ENCODE assay signal across 10 cellular contexts in genomic region chr17:68601565-68602266, GRCh38. TPM values are rescaled to one million over a fixed set of nuclear protein-coding genes. Genes with fewer than 3 reads are reported as not detected.
A peak's percentile ranks its signal among the peaks of the same experiment; 100 is the strongest.
DNase-seq lines count a peak whose midpoint lies in the region; ATAC-seq and TF ChIP-seq lines count a peak whose summit lies in the region.
"Had no signal": no experiment of that assay in that cellular context is flagged by ENCODE, and none has a peak within 500 bp of the region (broad histone marks: within the 10 kb centered on the region; RNA-seq: fewer than 3 reads in every experiment).

No MANE protein-coding gene starts in this region.

- TF ChIP-seq POLR2A in esophagus muscularis mucosa (IDR thresholded peaks at IDR 0.05; ENCODE audit: low read depth) (no peak), lower leg skin (IDR thresholded peaks at IDR 0.05) (no peak)

- ATAC-seq in activated naive CD4-positive, alpha-beta T cell treated with anti-CD3 and anti-CD28 coated beads, Interleukin-2, amount 50 U/mL, for 72 hours, result no peak
- no peak for ATAC-seq in naive B cell (ENCODE audit: low read depth in 2 of 2)
- ATAC-seq in upper lobe of right lung, result no peak
- no peak for ATAC-seq in HG03095 (IDR thresholded peaks at IDR 0.05; ENCODE audit: unreplicated experiment)

- peaks cover 52% of the 10 kb centered on the region for H3K27me3 Mint-ChIP-seq in activated naive CD4-positive, alpha-beta T cell treated with anti-CD3 and anti-CD28 coated beads for 36 hours (ENCODE audit: low read depth)
- H3K27me3 Mint-ChIP-seq in naive B cell, result peaks cover 60 to 76% (median 68%) of the 10 kb centered on the region in 3 donors

- peak overlapping the region; percentile 57 to 62 (median 59) for H3K4me3 ChIP-seq in esophagus muscularis mucosa
- H3K4me3 ChIP-seq in upper lobe of right lung, result peak overlapping the region; percentile 64
- no peak overlapping the region for H3K4me3 ChIP-seq in lower leg skin (ENCODE audit: low read depth, poor library complexity, severe bottlenecking)

- peak overlapping the region; percentile 67 to 76 (median 70) for H3K27ac ChIP-seq in esophagus muscularis mucosa (replicated peaks in 1 of 4)
- peak overlapping the region; percentile 90 for H3K27ac ChIP-seq in upper lobe of right lung

- peaks cover 8 to 27% (median 21%) of the 10 kb centered on the region in 4 donors for H3K4me1 ChIP-seq in esophagus muscularis mucosa
- H3K4me1 ChIP-seq in upper lobe of right lung, result peaks cover 25% of the 10 kb centered on the region
- H3K4me1 ChIP-seq: BE2C had no signal

- H3K9me3 ChIP-seq in esophagus muscularis mucosa, result peaks cover 0 to 2% (median 0%) of the 10 kb centered on the region in 4 donors
- H3K9me3 ChIP-seq in upper lobe of right lung, result no peaks in the 10 kb centered on the region
- H3K9me3 ChIP-seq: BE2C had no signal

- WGBS in esophagus muscularis mucosa, result 47% methylated on average over 6 of the region's 6 CpGs
- 37 to 44% methylated on average over 6 of the region's 6 CpGs for whole genome bisulfite sequencing in lower leg skin, 2 donors

- H3K36me3 Mint-ChIP-seq in activated naive CD4-positive, alpha-beta T cell treated with anti-CD3 and anti-CD28 coated beads for 36 hours (ENCODE audit: low read depth), result no peaks in the 10 kb centered on the region
- peaks cover 0 to 13% of the 10 kb centered on the region in 2 donors for H3K36me3 Mint-ChIP-seq in activated naive CD4-positive, alpha-beta T cell treated with anti-CD3 and anti-CD28 coated beads, Interleukin-2, amount 50 U/mL, for 72 hours
- H3K36me3 Mint-ChIP-seq in naive B cell, result no peaks in the 10 kb centered on the region

- H3K36me3 ChIP-seq in esophagus muscularis mucosa (no peaks in the 10 kb centered on the region), upper lobe of right lung (no peaks in the 10 kb centered on the region)
- H3K36me3 ChIP-seq: BE2C had no signal

- no peak for TF ChIP-seq CTCF in esophagus muscularis mucosa (IDR thresholded peaks at IDR 0.05)
- TF ChIP-seq CTCF in upper lobe of right lung (IDR thresholded peaks at IDR 0.05), result no peak
- no peak for TF ChIP-seq CTCF in lower leg skin (IDR thresholded peaks at IDR 0.05)

- intact Hi-C loops in activated naive CD4-positive, alpha-beta T cell treated with anti-CD3 and anti-CD28 coated beads for 36 hours (cut with micrococcal nuclease), result no loop called here
- intact Hi-C loops in esophagus muscularis mucosa (cut with DNase I), result no loop called here
- intact Hi-C loops in upper lobe of right lung (cut with DNase I), result no loop called here
- intact Hi-C loops in lower leg skin (cut with DNase I; ENCODE audit: low total_unique reads), result no loop called here

- H3K4me1 Mint-ChIP-seq in activated naive CD4-positive, alpha-beta T cell treated with anti-CD3 and anti-CD28 coated beads for 36 hours (ENCODE audit: low read depth), result peaks cover 9% of the 10 kb centered on the region
- H3K4me1 Mint-ChIP-seq in naive B cell, result peaks cover 5 to 11% (median 6%) of the 10 kb centered on the region in 3 donors

- CTCF ChIA-PET in activated naive CD4-positive, alpha-beta T cell treated with anti-CD3 and anti-CD28 coated beads for 36 hours (lab: Charles Lee), result no interaction called here

- H3K27me3 ChIP-seq in esophagus muscularis mucosa (peaks cover 5 to 39% (median 11%) of the 10 kb centered on the region in 4 donors), upper lobe of right lung (no peaks in the 10 kb centered on the region)

- no peak for DNase-seq in activated naive CD4-positive, alpha-beta T cell treated with anti-CD3 and anti-CD28 coated beads for 36 hours
- no peak for DNase-seq in activated naive CD4-positive, alpha-beta T cell treated with anti-CD3 and anti-CD28 coated beads, Interleukin-2, amount 50 U/mL, for 72 hours (ENCODE audit: low spot score in 2 of 2)
- peak; percentile 91 for DNase-seq in esophagus muscularis mucosa (ENCODE audit: extremely low spot score)
- DNase-seq in naive B cell, result no peak
- DNase-seq in upper lobe of right lung, result no peak
- DNase-seq in lower leg skin (ENCODE audit: low spot score in 2 of 2), result no peak
- no peak for DNase-seq in stimulated activated CD4-positive, alpha-beta T cell treated with anti-CD3 and anti-CD28 coated beads, Interleukin-1b, Interleukin-23, amount 100 ng/mL, for 48 hours
- DNase-seq: NCI-H446 treated with DMSO at 0.1 percent for 48 hours had no signal

- no peaks in the 10 kb centered on the region for H3K9me3 Mint-ChIP-seq in activated naive CD4-positive, alpha-beta T cell treated with anti-CD3 and anti-CD28 coated beads for 36 hours
- no peaks in the 10 kb centered on the region for H3K9me3 Mint-ChIP-seq in activated naive CD4-positive, alpha-beta T cell treated with anti-CD3 and anti-CD28 coated beads, Interleukin-2, amount 50 U/mL, for 72 hours
- peaks cover 0 to 8% (median 2%) of the 10 kb centered on the region in 7 donors for H3K9me3 Mint-ChIP-seq in naive B cell

- H3K27ac Mint-ChIP-seq in activated naive CD4-positive, alpha-beta T cell treated with anti-CD3 and anti-CD28 coated beads for 36 hours, result no peak overlapping the region
- no peak overlapping the region for H3K27ac Mint-ChIP-seq in activated naive CD4-positive, alpha-beta T cell treated with anti-CD3 and anti-CD28 coated beads, Interleukin-2, amount 50 U/mL, for 72 hours
- peak overlapping the region in 1 of 6 donors; percentile 12 for H3K27ac Mint-ChIP-seq in naive B cell

- H3K4me3 Mint-ChIP-seq in activated naive CD4-positive, alpha-beta T cell treated with anti-CD3 and anti-CD28 coated beads for 36 hours, result peak overlapping the region; percentile 8
- H3K4me3 Mint-ChIP-seq in naive B cell, result peak overlapping the region in 6 of 8 donors; percentile 21 to 68 (median 60)

- TF ChIP-seq EP300 in esophagus muscularis mucosa (IDR thresholded peaks at IDR 0.05), result no peak

RNA-seq across cellular contexts. Expression of gene FAM20A, which starts 0.5 kb away (rescaled TPM):
- not detected for total RNA-seq in activated naive CD4-positive, alpha-beta T cell treated with anti-CD3 and anti-CD28 coated beads for 36 hours
- total RNA-seq in activated naive CD4-positive, alpha-beta T cell treated with anti-CD3 and anti-CD28 coated beads, Interleukin-2, amount 50 U/mL, for 72 hours, result not detected
- total RNA-seq in esophagus muscularis mucosa, result 10 to 100 TPM in 1 of 4 donors, 1 to 10 TPM in 3; 1.7 to 21.2 (median 3.2) TPM
- under 1 TPM in 2 of 6 donors, not detected in 4; 0.11 to 0.13 TPM for polyA plus RNA-seq in naive B cell (ENCODE audit: low read depth in 6 of 6)
- 43.3 TPM for total RNA-seq in upper lobe of right lung
- 1 to 10 TPM; 2.6 to 5.8 (median 4.3) TPM for total RNA-seq in lower leg skin
